In the genomic region with DNA sequence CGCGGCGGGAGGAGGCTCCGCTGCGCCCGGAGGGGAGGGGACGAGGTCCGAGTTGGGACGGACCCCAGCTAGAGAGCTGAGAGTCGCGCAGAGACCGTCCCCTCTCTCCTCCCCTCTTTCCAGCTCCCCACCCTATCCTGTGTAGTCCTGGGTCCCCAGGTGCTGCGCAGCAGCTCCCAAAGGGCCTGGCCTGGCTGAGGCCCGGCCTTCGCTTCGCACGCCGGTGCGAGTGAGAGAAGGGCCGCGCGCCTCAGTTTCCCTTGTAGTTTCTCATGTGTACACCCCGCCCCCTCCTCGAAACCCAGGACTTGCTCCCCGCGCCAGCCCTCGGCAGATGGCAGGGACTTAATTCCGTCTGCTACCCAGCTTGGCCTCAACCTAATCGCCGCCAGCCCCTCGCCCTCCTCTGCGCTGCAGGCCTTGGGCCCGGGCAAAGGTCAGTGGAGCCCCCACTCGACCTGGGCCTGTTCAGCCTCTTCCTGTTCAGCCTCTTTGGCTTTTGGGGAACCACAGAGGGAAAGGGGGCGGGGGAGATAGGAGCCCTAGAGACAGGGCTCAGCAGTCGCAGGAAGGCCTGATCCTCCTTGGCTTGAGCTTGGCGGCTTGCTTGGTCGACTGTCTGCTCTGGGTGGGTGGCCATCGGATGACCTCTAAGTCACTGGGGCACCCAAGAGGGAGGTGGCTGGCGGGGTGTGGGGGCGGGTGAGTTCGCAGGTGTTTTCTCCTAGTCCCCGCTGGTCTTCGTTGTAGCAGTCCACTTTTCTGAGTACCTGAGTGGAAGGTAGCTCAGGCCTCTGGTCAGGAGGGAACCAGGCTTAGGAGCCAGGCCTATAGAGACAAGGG, we compare ENCODE assay signal across 8 cellular contexts. TPM values are rescaled to one million over a fixed set of nuclear protein-coding genes. Genes with fewer than 3 reads are reported as not detected.
DNase-seq lines count a peak whose midpoint lies in the region; FAIRE-seq and TF ChIP-seq lines count a peak whose summit lies in the region.

No MANE protein-coding gene starts in this region.

- peak overlapping the region; percentile 84 for H3K27ac Mint-ChIP-seq in astrocyte (ENCODE audit: unreplicated experiment)

- no peak for FAIRE-seq in astrocyte (lab: Jason Lieb, UNC)

- H3K9me3 ChIP-seq in OCI-LY7 (ENCODE audit: low read length) (no peaks in the 10 kb centered on the region), astrocyte (ENCODE audit: insufficient read depth, low read depth, low read length) (no peaks in the 10 kb centered on the region), iPS-15b (ENCODE audit: control insufficient read depth, insufficient read depth, low read length) (no peaks in the 10 kb centered on the region), skeletal muscle satellite cell (replicated peaks; ENCODE audit: low read length) (no peaks in the 10 kb centered on the region)

- H3K9me3 Mint-ChIP-seq in astrocyte (ENCODE audit: unreplicated experiment), result no peaks in the 10 kb centered on the region

- H3K27ac ChIP-seq in OCI-LY7 (ENCODE audit: low read depth, low read length, poor library complexity, severe bottlenecking) (peak overlapping the region; percentile 66), astrocyte (ENCODE audit: low read depth, low read length) (peak overlapping the region; percentile 99)

- H4K20me1 ChIP-seq in OCI-LY7 (ENCODE audit: insufficient read depth, low read length), result peaks cover 9% of the 10 kb centered on the region
- H4K20me1 ChIP-seq in astrocyte (ENCODE audit: insufficient read depth, low read length), result peaks cover 44% of the 10 kb centered on the region

- H3K4me1 ChIP-seq in OCI-LY7 (ENCODE audit: insufficient read depth, low read length, poor library complexity, severe bottlenecking) (peaks cover 21% of the 10 kb centered on the region), astrocyte (ENCODE audit: insufficient read depth, low read length) (peaks cover 9% of the 10 kb centered on the region), iPS-15b (ENCODE audit: control insufficient read depth, insufficient read depth, low read length) (peaks cover 8% of the 10 kb centered on the region), skeletal muscle satellite cell (ENCODE audit: control insufficient read depth, insufficient read depth, low read length) (peaks cover 15% of the 10 kb centered on the region)

- peaks cover 9% of the 10 kb centered on the region for H3K4me1 Mint-ChIP-seq in astrocyte (ENCODE audit: low read depth, unreplicated experiment)

- H3K4me2 ChIP-seq in OCI-LY7 (ENCODE audit: low read length) (peak overlapping the region; percentile 88), astrocyte (ENCODE audit: low read length) (peak overlapping the region; percentile 91), skeletal muscle satellite cell (ENCODE audit: low read length) (peak overlapping the region; percentile 99)

- H2AFZ ChIP-seq in OCI-LY7 (ENCODE audit: low read length) (no peak overlapping the region), astrocyte (ENCODE audit: low read depth, low read length) (peak overlapping the region; percentile 29)

- CTCF ChIA-PET in OCI-LY7 (lab: Charles Lee; ENCODE audit: unreplicated experiment), result interaction anchor here (0.8 kb wide), 1 partner anchor 28 kb away, joined by 4 read pairs; no protein-coding TSS in a partner anchor

- no peak for TF ChIP-seq CTCF in AG09309 (IDR thresholded peaks at IDR 0.05; ENCODE audit: control insufficient read depth, insufficient read depth, low read depth, low read length, missing control alignments)
- no peak for TF ChIP-seq CTCF in GM13977 (IDR thresholded peaks at IDR 0.05; ENCODE audit: extremely low read depth, insufficient read depth, missing control alignments)
- no peak for TF ChIP-seq CTCF in OCI-LY7 (conservative IDR thresholded peaks at IDR 0.05; ENCODE audit: low read length)
- no peak for TF ChIP-seq CTCF in astrocyte (IDR thresholded peaks at IDR 0.05; ENCODE audit: insufficient read depth, low read depth, low read length)

- POLR2A ChIA-PET in OCI-LY7 (lab: Charles Lee), result interaction anchor here (0.8 to 0.9 kb wide), 2 partner anchors 44 to 88 kb away, joined by 3 to 5 read pairs; a partner anchor contains a TSS

- in situ Hi-C loops in GM13977 (cut with MboI; ENCODE audit: low pct_unique_long_range_greater_than_20kb, low sequenced_read_pairs, unreplicated experiment), result no loop called here

- H3K9ac ChIP-seq in astrocyte (ENCODE audit: low read length) (peak overlapping the region; percentile 96), iPS-15b (ENCODE audit: low read depth, low read length) (peak overlapping the region; percentile 88), skeletal muscle satellite cell (ENCODE audit: low read depth, low read length) (peak overlapping the region; percentile 88)

- no TSS peak for BruUV-seq in OCI-LY7 (replicated peaks; lab: Mats Ljungman, UMichigan)

- H3K36me3 ChIP-seq in OCI-LY7 (ENCODE audit: insufficient read depth, low read length), result peaks cover 25% of the 10 kb centered on the region
- H3K36me3 ChIP-seq in astrocyte (ENCODE audit: insufficient read depth, low read length), result peaks cover 10% of the 10 kb centered on the region
- H3K36me3 ChIP-seq in iPS-15b (ENCODE audit: control insufficient read depth, insufficient read depth, low read length), result peaks cover 26% of the 10 kb centered on the region
- peaks cover 24% of the 10 kb centered on the region for H3K36me3 ChIP-seq in skeletal muscle satellite cell (ENCODE audit: insufficient read depth, low read length)

- H3K79me2 ChIP-seq in OCI-LY7 (ENCODE audit: insufficient read depth, low read depth, low read length), result peaks cover 19% of the 10 kb centered on the region; the same call in 1 of the 2 replicates
- peaks cover 42% of the 10 kb centered on the region for H3K79me2 ChIP-seq in astrocyte (ENCODE audit: insufficient read depth, low read length)

- H3K9me2 ChIP-seq in OCI-LY7 (ENCODE audit: insufficient read depth, low read length), result no peaks in the 10 kb centered on the region

- DNase-seq in AG09309 (ENCODE audit: low read depth), result no peak
- peak; percentile 56 for DNase-seq in GM13977 (ENCODE audit: low spot score)
- DNase-seq in OCI-LY7 (ENCODE audit: low spot score), result peak; percentile 35
- DNase-seq in astrocyte (ENCODE audit: low read depth), result no peak
- no peak for DNase-seq in NCI-H774 (lab: John Stamatoyannopoulos, UW)
- no peak for DNase-seq in NCI-H2029 (lab: John Stamatoyannopoulos, UW)

- H3K27me3 ChIP-seq in astrocyte (ENCODE audit: insufficient read depth, low read length) (no peaks in the 10 kb centered on the region), iPS-15b (ENCODE audit: control insufficient read depth, insufficient read depth, low read length) (no peaks in the 10 kb centered on the region), skeletal muscle satellite cell (ENCODE audit: control insufficient read depth, insufficient read depth, low read length) (no peaks in the 10 kb centered on the region)

- H3K36me3 Mint-ChIP-seq in astrocyte (ENCODE audit: low read depth, unreplicated experiment), result peaks cover 19% of the 10 kb centered on the region

- H3K4me3 Mint-ChIP-seq in astrocyte (ENCODE audit: unreplicated experiment), result peak overlapping the region; percentile 90

- peak overlapping the region; percentile 90 for H3K4me3 ChIP-seq in AG09309 (ENCODE audit: control insufficient read depth, low read depth, low read length)
- peak overlapping the region; percentile 80 for H3K4me3 ChIP-seq in OCI-LY7 (ENCODE audit: low read depth, low read length, poor library complexity, severe bottlenecking)
- H3K4me3 ChIP-seq in astrocyte (ENCODE audit: insufficient read depth, low read depth, low read length), result peak overlapping the region; percentile 94
- H3K4me3 ChIP-seq in iPS-15b (ENCODE audit: low read depth, low read length), result peak overlapping the region; percentile 79
- H3K4me3 ChIP-seq in skeletal muscle satellite cell (ENCODE audit: low read length), result peak overlapping the region; percentile 95

- H3K27me3 Mint-ChIP-seq in astrocyte (ENCODE audit: low read depth, unreplicated experiment), result no peaks in the 10 kb centered on the region

- intact Hi-C loops in OCI-LY7 (cut with micrococcal nuclease; ENCODE audit: unreplicated experiment), result loop anchor here (1.0 to 5.0 kb wide), 3 partner anchors 44 to 85 kb away; a partner anchor contains a TSS

RNA-seq across cellular contexts. Expression of a gene that starts 1.0 kb away (rescaled TPM):
- 18.0 and 20.9 TPM in 2 replicates for total RNA-seq in OCI-LY7 (2014; rRNA removed; shearing (Covaris generic))
- total RNA-seq in OCI-LY7 (2022) (31.6 and 31.7 TPM in 2 replicates), astrocyte (15.4 and 19.1 TPM in 2 replicates)
- total RNA-seq in skeletal muscle satellite cell (2012; rRNA removed), result 9.9 and 11.6 TPM in 2 replicates

RNA-seq across cellular contexts. Expression of a gene that starts 28.6 kb away (rescaled TPM):
- 118 and 134 TPM in 2 replicates for total RNA-seq in OCI-LY7 (2014; rRNA removed; shearing (Covaris generic))
- 137 and 150 TPM in 2 replicates for total RNA-seq in OCI-LY7 (2022)
- 154 and 171 TPM in 2 replicates for total RNA-seq in astrocyte
- 156 and 167 TPM in 2 replicates for total RNA-seq in skeletal muscle satellite cell (2012; rRNA removed)

RNA-seq across cellular contexts. Expression of a gene that starts 44.1 kb away (rescaled TPM):
- total RNA-seq in OCI-LY7 (2014; rRNA removed; shearing (Covaris generic)), result 36.9 and 38.0 TPM in 2 replicates
- total RNA-seq in OCI-LY7 (2022) (50.6 and 60.4 TPM in 2 replicates), astrocyte (59.4 and 67.8 TPM in 2 replicates)
- 38.3 and 43.2 TPM in 2 replicates for total RNA-seq in skeletal muscle satellite cell (2012; rRNA removed)

Comparison
In these comparisons a context has a peak if more than half of its experiments do, and no peak if none do; other contexts are left out.
1. DNase-seq: peak in GM13977 (single experiment) and OCI-LY7 (single experiment); none in AG09309 (single experiment), astrocyte (single experiment), NCI-H774 (single experiment) and NCI-H2029 (single experiment).
2. Peak in every context shown above with its lines, with median percentiles within 50 percentile points of each other: H3K4me3 ChIP-seq, H3K4me2 ChIP-seq and H3K9ac ChIP-seq.